ENCODE assay signal across 9 cellular contexts in genomic region chr4:3827616-3828492, GRCh38.
DNase-seq lines count a peak whose midpoint lies in the region; ATAC-seq and TF ChIP-seq lines count a peak whose summit lies in the region.
"Had no signal": no experiment of that assay in that cellular context is flagged by ENCODE, and none has a peak within 500 bp of the region (broad histone marks: within the 10 kb centered on the region; RNA-seq: fewer than 3 reads in every experiment).

No MANE protein-coding gene starts in this region.

- peak overlapping the region; percentile 99 for H2AK5ac ChIP-seq in neuronal stem cell (ENCODE audit: low read depth, low read length)

- peak overlapping the region; percentile 84 for H3K14ac ChIP-seq in neuronal stem cell (ENCODE audit: low read length)

- H3K4me2 ChIP-seq in neuronal stem cell (ENCODE audit: insufficient read depth, low read length, poor library complexity, severe bottlenecking), result no peak overlapping the region

- no peak overlapping the region for H2AFZ ChIP-seq in neuronal stem cell (ENCODE audit: low read length)

- no peak overlapping the region for H3K27ac ChIP-seq in neuronal stem cell (replicated peaks; ENCODE audit: low read length)

- H4K8ac ChIP-seq in neuronal stem cell (ENCODE audit: low read depth, low read length), result peak overlapping the region; percentile 19

- peaks cover 0 to 26% of the 10 kb centered on the region in 2 donors for H3K4me1 ChIP-seq in neuronal stem cell (ENCODE audit: control insufficient read depth in 2 of 2, insufficient read depth in 1 of 2, low read depth in 1 of 2, low read length in 2 of 2)
- H3K4me1 ChIP-seq: Caco-2 had no signal

- peak overlapping the region; percentile 82 for H2BK120ac ChIP-seq in neuronal stem cell (ENCODE audit: low read depth, low read length)

- peak overlapping the region; percentile 96 for H2BK15ac ChIP-seq in neuronal stem cell (ENCODE audit: low read length)

- H2BK5ac ChIP-seq in neuronal stem cell (ENCODE audit: low read length), result peak overlapping the region; percentile 85

- DNase-seq in COLO668 (lab: John Stamatoyannopoulos, UW; ENCODE audit: unreplicated experiment) (peak; percentile 6), NCI-H2196 treated with DMSO at 0.1 percent for 48 hours (lab: John Stamatoyannopoulos, UW; ENCODE audit: unreplicated experiment) (peak; percentile 77), fibroblast of the aortic adventitia (ENCODE audit: low read depth) (peak; percentile 60), neuronal stem cell (ENCODE audit: low spot score) (no peak), NCI-H226 (no peak)
- DNase-seq in activated CD4-positive, alpha-beta T cell treated with anti-CD3 and anti-CD28 coated beads, Interleukin-2, amount 50 U/mL, for 1 hour, result no peak
- DNase-seq: Caco-2 had no signal

- H3K27me3 ChIP-seq in neuronal stem cell (ENCODE audit: control insufficient read depth in 3 of 3, insufficient read depth in 3 of 3, low read depth in 1 of 3, low read length in 3 of 3), result peaks cover 0 to 32% (median 8%) of the 10 kb centered on the region in 3 experiments

- H3K36me3 ChIP-seq in neuronal stem cell (replicated peaks in 1 of 2; ENCODE audit: control insufficient read depth in 2 of 2, insufficient read depth in 2 of 2, low read length in 2 of 2), result no peaks in the 10 kb centered on the region

- H3K4me3 ChIP-seq in fibroblast of the aortic adventitia (ENCODE audit: low read depth, low read length), result no peak overlapping the region
- H3K4me3 ChIP-seq in neuronal stem cell (ENCODE audit: low read length in 2 of 2), result no peak overlapping the region

- H4K91ac ChIP-seq in neuronal stem cell (ENCODE audit: low read depth, low read length, poor library complexity), result no peak overlapping the region

- no peak overlapping the region for H3K9ac ChIP-seq in neuronal stem cell (ENCODE audit: low read depth, low read length, poor library complexity)

- no peaks in the 10 kb centered on the region for H3K79me1 ChIP-seq in neuronal stem cell (ENCODE audit: low read depth, low read length)

- H3K18ac ChIP-seq in neuronal stem cell (ENCODE audit: low read length), result peak overlapping the region; percentile 93

- H2BK12ac ChIP-seq in neuronal stem cell (ENCODE audit: low read length), result peak overlapping the region; percentile 93

- no peak for TF ChIP-seq CTCF in fibroblast of the aortic adventitia (IDR thresholded peaks at IDR 0.05; ENCODE audit: insufficient read depth, low read length)

- H3K4ac ChIP-seq in neuronal stem cell (ENCODE audit: low read length), result peak overlapping the region; percentile 78

- H3K23ac ChIP-seq in neuronal stem cell (ENCODE audit: low read depth, low read length, poor library complexity), result peak overlapping the region; percentile 59

- ATAC-seq in GM18907 (IDR thresholded peaks at IDR 0.05; ENCODE audit: unreplicated experiment) (no peak), HG02970 (IDR thresholded peaks at IDR 0.05; ENCODE audit: low FRiP score, unreplicated experiment) (no peak)

- peaks cover 0 to 2% of the 10 kb centered on the region in 2 donors for H3K9me3 ChIP-seq in neuronal stem cell (replicated peaks in 1 of 2; ENCODE audit: control insufficient read depth in 2 of 2, insufficient read depth in 1 of 2, low read depth in 1 of 2, low read length in 2 of 2)
- H3K9me3 ChIP-seq: Caco-2 had no signal

- WGBS in neuronal stem cell (ENCODE audit: extremely low coverage in 2 of 2, insufficient read length in 2 of 2, insufficient replicate concordance in 1 of 2), 2 donors, result no CpG with 5 or more reads among the region's 24 CpGs

Comparison
In these comparisons a context has a peak if more than half of its experiments do, and no peak if none do; other contexts are left out.
1. DNase-seq: peak in COLO668 (single experiment), NCI-H2196 treated with DMSO at 0.1 percent for 48 hours (single experiment) and fibroblast of the aortic adventitia (single experiment); none in neuronal stem cell (single experiment), activated CD4-positive, alpha-beta T cell treated with anti-CD3 and anti-CD28 coated beads, Interleukin-2, amount 50 U/mL, for 1 hour (single experiment) and NCI-H226 (single experiment).